14 cellular contexts compared by ENCODE assay signal in the genomic region with DNA sequence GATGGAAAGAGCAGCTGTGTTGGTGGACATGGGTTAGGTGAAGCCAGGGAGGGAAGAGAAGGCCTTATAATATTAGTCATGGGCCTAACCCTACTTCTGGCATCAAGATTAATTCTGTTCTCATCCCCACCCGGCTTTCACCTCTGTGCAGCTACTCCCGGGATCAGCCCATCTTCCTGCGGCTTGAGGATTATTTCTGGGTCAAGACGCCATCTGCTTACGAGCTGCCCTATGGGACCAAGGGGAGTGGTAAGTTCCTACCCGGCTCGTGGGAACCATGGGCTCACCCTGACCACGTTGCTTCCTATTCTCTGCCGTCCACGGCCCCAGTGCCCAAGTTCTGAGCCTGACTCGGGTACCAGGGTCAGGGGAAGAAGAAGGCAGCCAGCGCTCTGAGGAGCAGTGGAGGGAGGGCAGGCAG.
"Had no signal": no experiment of that assay in that cellular context is flagged by ENCODE, and none has a peak within 500 bp of the region (broad histone marks: within the 10 kb centered on the region; RNA-seq: fewer than 3 reads in every experiment).

No MANE protein-coding gene starts in this region.

- H3K27ac ChIP-seq: lower lobe of right lung, neural progenitor cell, parathyroid adenoma, tibial artery had no signal

- H3K9me3 ChIP-seq: lower lobe of right lung, tibial artery had no signal

- ATAC-seq: effector memory CD8-positive, alpha-beta T cell; lower lobe of right lung; stimulated activated memory B cell treated with anti-CD40 and anti-IgM and Interleukin-4, amounts not matched to agents 10 μg/mL and 1 μg/mL and 100 μg/mL, for 72 hours; WTC11 had no signal

- H3K4me3 ChIP-seq: lower lobe of right lung, neural progenitor cell, tibial artery had no signal

- H3K36me3 ChIP-seq: neural progenitor cell had no signal

- H3K4me1 ChIP-seq: parathyroid adenoma had no signal

- H3K79me2 ChIP-seq: parathyroid adenoma had no signal

- H2AFZ ChIP-seq: neural progenitor cell, parathyroid adenoma had no signal

- H3K4me2 ChIP-seq: neural progenitor cell had no signal

- H3K27me3 ChIP-seq: neural progenitor cell, tibial artery had no signal

- DNase-seq: activated CD4-positive, alpha-beta T cell treated with anti-CD3 and anti-CD28 coated beads for 4 hours; activated CD8-positive, alpha-beta memory T cell treated with anti-CD3 and anti-CD28 coated beads for 24 hours; activated naive CD8-positive, alpha-beta T cell treated with anti-CD3 and anti-CD28 coated beads for 36 hours; effector memory CD8-positive, alpha-beta T cell; kidney glomerular epithelial cell; lower lobe of right lung; naive B cell; stimulated activated CD4-positive, alpha-beta T cell treated with anti-CD3 and anti-CD28 coated beads, Interleukin-2, amount 100 ng/mL, for 48 hours; T-helper 2 cell; tibial artery had no signal
